ENCODE assay signal across 18 cellular contexts in genomic region chr4:177263818-177264217, GRCh38. TPM values are rescaled to one million over a fixed set of nuclear protein-coding genes. Genes with fewer than 3 reads are reported as not detected.
A peak's percentile ranks its signal among the peaks of the same experiment; 100 is the strongest.
DNase-seq lines count a peak whose midpoint lies in the region; ATAC-seq and TF ChIP-seq lines count a peak whose summit lies in the region.
"Had no signal": no experiment of that assay in that cellular context is flagged by ENCODE, and none has a peak within 500 bp of the region (broad histone marks: within the 10 kb centered on the region; RNA-seq: fewer than 3 reads in every experiment).

No MANE protein-coding gene starts in this region.

- no peak overlapping the region for H3K27ac Mint-ChIP-seq in WTC11
- no peak overlapping the region for H3K27ac Mint-ChIP-seq in endodermal cell
- H3K27ac Mint-ChIP-seq: CD4-positive, alpha-beta T cell; HFFc6 had no signal

- H3K36me3 Mint-ChIP-seq in WTC11 (no peaks in the 10 kb centered on the region), endodermal cell (ENCODE audit: low read depth) (no peaks in the 10 kb centered on the region)

- peaks cover 5% of the 10 kb centered on the region for H3K9me3 ChIP-seq in endodermal cell (ENCODE audit: control insufficient read depth, low read length)
- H3K9me3 ChIP-seq: A549, Caco-2 had no signal

- ATAC-seq in WTC11 (peak; percentile 76), sciatic nerve (no peak)
- ATAC-seq: A549, GM12878, HCT116 had no signal

- CTCF ChIA-PET in WTC11 (lab: Charles Lee) = interaction anchor here (1.4 to 2.3 kb wide), 2 partner anchors 13 to 117 kb away, joined by 3 to 12 read pairs; no protein-coding TSS in a partner anchor

- no peaks in the 10 kb centered on the region for H3K4me1 ChIP-seq in endodermal cell (ENCODE audit: control insufficient read depth, insufficient read depth, low read length)

- intact Hi-C loops in sciatic nerve (cut with DNase I) = no loop called here

- H3K27ac ChIP-seq in endodermal cell (ENCODE audit: low read depth, low read length) = no peak overlapping the region
- H3K27ac ChIP-seq: 22Rv1, A549, C4-2B, KMS-11 had no signal

- POLR2A ChIA-PET in WTC11 (lab: Charles Lee) = no interaction called here

- no peaks in the 10 kb centered on the region for H3K36me3 ChIP-seq in endodermal cell (ENCODE audit: control insufficient read depth, insufficient read depth, low read length)

- DNase-seq in DMS 273 (lab: John Stamatoyannopoulos, UW; ENCODE audit: unreplicated experiment) = peak; percentile 14
- DNase-seq in DMS 273 treated with DMSO at 0.1 percent for 48 hours (lab: John Stamatoyannopoulos, UW) = no peak
- DNase-seq in WTC11 (ENCODE audit: low spot score) = no peak
- peak; percentile 47 for DNase-seq in endodermal cell
- DNase-seq in activated CD4-positive, alpha-beta T cell treated with anti-CD3 and anti-CD28 coated beads for 48 hours = no peak
- no peak for DNase-seq in sciatic nerve (ENCODE audit: low spot score)
- DNase-seq in activated CD4-positive, CD25-positive, alpha-beta regulatory T cell (lab: John Stamatoyannopoulos, UW) = no peak
- DNase-seq: AML-193; Caco-2; CD4-positive, alpha-beta T cell; DMS79 treated with DMSO at 0.1 percent for 48 hours; HFFc6 had no signal

- H3K4me3 Mint-ChIP-seq in WTC11 = no peak overlapping the region
- no peak overlapping the region for H3K4me3 Mint-ChIP-seq in endodermal cell
- H3K4me3 Mint-ChIP-seq: CD4-positive, alpha-beta T cell; HFFc6 had no signal

- TF ChIP-seq CTCF in WTC11 (IDR thresholded peaks at IDR 0.05) (no peak), endodermal cell (conservative IDR thresholded peaks at IDR 0.05) (peak; percentile 15)

- WGBS in endodermal cell (ENCODE audit: insufficient coverage in 1 of 2, insufficient read length in 1 of 2), 2 experiments = 88% methylated on average over 4 to 7 of the region's 7 CpGs

- no peak overlapping the region for H3K9ac ChIP-seq in endodermal cell (ENCODE audit: extremely low read depth, low read length, poor library complexity, severe bottlenecking)
- H3K9ac ChIP-seq: KMS-11 had no signal

- no peak overlapping the region for H3K4me3 ChIP-seq in endodermal cell (ENCODE audit: low read length)
- H3K4me3 ChIP-seq: A549, GM12878 had no signal

- H3K27me3 Mint-ChIP-seq in WTC11 (ENCODE audit: low read depth) = no peaks in the 10 kb centered on the region
- H3K27me3 Mint-ChIP-seq in endodermal cell (ENCODE audit: insufficient read depth) = no peaks in the 10 kb centered on the region
- H3K27me3 Mint-ChIP-seq: CD4-positive, alpha-beta T cell had no signal

- H3K9me3 Mint-ChIP-seq in WTC11 = no peaks in the 10 kb centered on the region
- peaks cover 1% of the 10 kb centered on the region for H3K9me3 Mint-ChIP-seq in endodermal cell
- H3K9me3 Mint-ChIP-seq: CD4-positive, alpha-beta T cell had no signal

- no peaks in the 10 kb centered on the region for H3K27me3 ChIP-seq in endodermal cell (ENCODE audit: control insufficient read depth, insufficient read depth, low read length, poor library complexity, severe bottlenecking)

- H3K4me1 Mint-ChIP-seq in WTC11 = peaks cover 11% of the 10 kb centered on the region; the same call in 1 of the 2 replicates
- H3K4me1 Mint-ChIP-seq in endodermal cell = peaks cover 5% of the 10 kb centered on the region

TF ChIP-seq in WTC11, 78 proteins besides CTCF, POLR2A, EP300 and RAD21:
- TF ChIP-seq NFATC4 (CRISPR knock-in tag; IDR thresholded peaks at IDR 0.05) = no peak
TF ChIP-seq in WTC11: peak in this region for 0.

RNA-seq across cellular contexts. Expression of gene NEIL3, which starts 45.9 kb away (rescaled TPM):
- total RNA-seq in WTC11 (2021) (9.9 to 13.5 TPM (median 12.0 TPM) in 3 replicates), endodermal cell (10 to 100 TPM in 1 of 2 donors, 1 to 10 TPM in 1; 9.1 to 15.1 TPM), sciatic nerve (0.67 TPM)
- 9.6 TPM for polyA plus RNA-seq in endodermal cell (2013, experiment 1 of 2)
- 10.4 TPM for polyA plus RNA-seq in endodermal cell (2013, experiment 2 of 2)

Comparison
In these comparisons a context has a peak if more than half of its experiments do, and no peak if none do; other contexts are left out.
1. DNase-seq: peak in DMS 273 (single experiment) and endodermal cell (single experiment); none in DMS 273 treated with DMSO at 0.1 percent for 48 hours (single experiment), WTC11 (single experiment), activated CD4-positive, alpha-beta T cell treated with anti-CD3 and anti-CD28 coated beads for 48 hours (single experiment), sciatic nerve (single experiment) and activated CD4-positive, CD25-positive, alpha-beta regulatory T cell (0 of 4).